Comparison of ENCODE assay signal across 12 cellular contexts in genomic region chr3:25454411-25454927, GRCh38. TPM values are rescaled to one million over a fixed set of nuclear protein-coding genes. Genes with fewer than 3 reads are reported as not detected.
DNase-seq lines count a peak whose midpoint lies in the region; ATAC-seq, FAIRE-seq and TF ChIP-seq lines count a peak whose summit lies in the region.
"Had no signal": no experiment of that assay in that cellular context is flagged by ENCODE, and none has a peak within 500 bp of the region (broad histone marks: within the 10 kb centered on the region; RNA-seq: fewer than 3 reads in every experiment).

No MANE protein-coding gene starts in this region.

- H3K79me2 ChIP-seq in H9 (ENCODE audit: insufficient read depth, low read length) (no peaks in the 10 kb centered on the region), astrocyte (ENCODE audit: insufficient read depth, low read length) (peaks cover 88% of the 10 kb centered on the region)

- no peak overlapping the region for H3K14ac ChIP-seq in H9 (ENCODE audit: insufficient read depth, low read length)

- no peak for ATAC-seq in T-cell (replicated peaks in 1 of 4)

- H3K9me3 ChIP-seq in H9 (ENCODE audit: control insufficient read depth, low read depth, low read length) (no peaks in the 10 kb centered on the region), astrocyte (ENCODE audit: insufficient read depth, low read depth, low read length) (no peaks in the 10 kb centered on the region), transverse colon (no peaks in the 10 kb centered on the region)

- no peak overlapping the region for H2BK15ac ChIP-seq in H9 (ENCODE audit: low read depth, low read length)

- H4K91ac ChIP-seq in H9 (ENCODE audit: insufficient read length, low read depth, low read length) = no peak overlapping the region

- no peak for TF ChIP-seq EP300 in transverse colon (IDR thresholded peaks at IDR 0.05; ENCODE audit: low read depth)

- CTCF ChIA-PET in T-cell (lab: Charles Lee) = no interaction called here

- peaks cover 14% of the 10 kb centered on the region; the same call in 1 of the 2 replicates for H3K4me1 ChIP-seq in H9 (ENCODE audit: insufficient read depth, low read length)
- H3K4me1 ChIP-seq in astrocyte (ENCODE audit: insufficient read depth, low read length) = peaks cover 51% of the 10 kb centered on the region
- H3K4me1 ChIP-seq in transverse colon = peaks cover 0 to 25% (median 5%) of the 10 kb centered on the region in 4 donors

- H3K4ac ChIP-seq in H9 (ENCODE audit: low read depth, low read length) = no peak overlapping the region

- no peak overlapping the region for H2BK120ac ChIP-seq in H9 (ENCODE audit: low read depth, low read length, poor library complexity, severe bottlenecking)

- TF ChIP-seq CTCF in H9 (conservative IDR thresholded peaks at IDR 0.05) (no peak), astrocyte (IDR thresholded peaks at IDR 0.05; ENCODE audit: insufficient read depth, low read depth, low read length) (no peak), transverse colon (IDR thresholded peaks at IDR 0.05) (no peak)

- H3K4me3 ChIP-seq in astrocyte (ENCODE audit: insufficient read depth, low read depth, low read length) = no peak overlapping the region
- H3K4me3 ChIP-seq in transverse colon = no peak overlapping the region

- FAIRE-seq in astrocyte (lab: Jason Lieb, UNC) = no peak

- H3K9ac ChIP-seq in H9 (ENCODE audit: extremely low read depth, insufficient read length, low read length) (no peak overlapping the region), astrocyte (ENCODE audit: low read length) (peak overlapping the region; percentile 69)

- no peak overlapping the region for H3K56ac ChIP-seq in H9 (ENCODE audit: insufficient read length, low read depth, low read length)

- intact Hi-C loops in transverse colon (cut with DNase I; ENCODE audit: low total_unique reads) = no loop called here

- H4K20me1 ChIP-seq in H9 (ENCODE audit: control insufficient read depth, insufficient read depth, insufficient read length) (no peaks in the 10 kb centered on the region), astrocyte (ENCODE audit: insufficient read depth, low read length) (peaks cover 6% of the 10 kb centered on the region)

- DNase-seq in H9 (no peak), astrocyte (ENCODE audit: low read depth) (no peak), left kidney (ENCODE audit: low read depth, low spot score) (peak; percentile 43), transverse colon (no peak), NCI-H226 (no peak), T-cell (no peak), germinal center (ENCODE audit: low spot score) (no peak)
- DNase-seq: activated CD4-positive, alpha-beta T cell treated with anti-CD3 and anti-CD28 coated beads for 4 hours; activated naive CD4-positive, alpha-beta T cell treated with anti-CD3 and anti-CD28 coated beads, Interleukin-2, amount 10 ng/mL, durations not matched to agents 7 days and 5 days; GDM1; NCI-H187; stimulated activated CD8-positive, alpha-beta memory T cell treated with anti-CD3 and anti-CD28 coated beads, Interleukin-4, amount 100 ng/mL, for 48 hours had no signal

- no peak overlapping the region for H2BK20ac ChIP-seq in H9 (ENCODE audit: low read depth, low read length, poor library complexity, severe bottlenecking)

- H3K36me3 Mint-ChIP-seq in H9 (ENCODE audit: insufficient read depth in 1 of 3, low read depth in 3 of 3) (no peaks in the 10 kb centered on the region), astrocyte (ENCODE audit: low read depth, unreplicated experiment) (no peaks in the 10 kb centered on the region), T-cell (no peaks in the 10 kb centered on the region)
- H3K36me3 Mint-ChIP-seq: activated naive CD4-positive, alpha-beta T cell treated with anti-CD3 and anti-CD28 coated beads, Interleukin-2, amount 10 ng/mL, durations not matched to agents 7 days and 5 days had no signal

- POLR2A ChIA-PET in T-cell (lab: Charles Lee) = interaction anchor here in 1 of 2 donors (0.5 kb wide), 1 partner anchor 267 kb away, joined by 3 read pairs; no protein-coding TSS in a partner anchor

- no peak overlapping the region; a peak in 1 of 5 replicates for H3K4me3 Mint-ChIP-seq in H9
- no peak overlapping the region for H3K4me3 Mint-ChIP-seq in astrocyte (ENCODE audit: unreplicated experiment)
- no peak overlapping the region for H3K4me3 Mint-ChIP-seq in T-cell
- H3K4me3 Mint-ChIP-seq: activated naive CD4-positive, alpha-beta T cell treated with anti-CD3 and anti-CD28 coated beads, Interleukin-2, amount 10 ng/mL, durations not matched to agents 7 days and 5 days had no signal

- no peak overlapping the region for H2BK5ac ChIP-seq in H9 (ENCODE audit: insufficient read length, low read length)

- H2AK5ac ChIP-seq in H9 (ENCODE audit: insufficient read length, low read length) = no peak overlapping the region

- H3K27ac Mint-ChIP-seq in H9 = peak overlapping the region; percentile 51 to 99 (median 66); a peak in 5 of 7 replicates
- peak overlapping the region; percentile 2 for H3K27ac Mint-ChIP-seq in astrocyte (ENCODE audit: unreplicated experiment)
- no peak overlapping the region for H3K27ac Mint-ChIP-seq in T-cell
- H3K27ac Mint-ChIP-seq: activated naive CD4-positive, alpha-beta T cell treated with anti-CD3 and anti-CD28 coated beads, Interleukin-2, amount 10 ng/mL, durations not matched to agents 7 days and 5 days had no signal

- no peak for TF ChIP-seq POLR2A in transverse colon (IDR thresholded peaks at IDR 0.05)

- no peak overlapping the region for H3K23ac ChIP-seq in H9 (ENCODE audit: insufficient read length, low read depth, low read length)

- H3T11ph ChIP-seq in H9 (ENCODE audit: low read length) = no peak overlapping the region

- H4K8ac ChIP-seq in H9 (replicated peaks; ENCODE audit: insufficient read length, low read depth, low read length) = no peak overlapping the region

- in situ Hi-C loops in transverse colon (cut with MboI; ENCODE audit: low pct_ligation_motif_present in 1 of 4, low pct_unique_long_range_greater_than_20kb in 1 of 4, low sequenced_read_pairs in 3 of 4) = no loop called here

- H3K4me1 Mint-ChIP-seq in H9 = peaks cover 33 to 42% of the 10 kb centered on the region in 2 experiments
- peaks cover 29% of the 10 kb centered on the region for H3K4me1 Mint-ChIP-seq in astrocyte (ENCODE audit: low read depth, unreplicated experiment)
- H3K4me1 Mint-ChIP-seq in T-cell = no peaks in the 10 kb centered on the region
- H3K4me1 Mint-ChIP-seq: activated naive CD4-positive, alpha-beta T cell treated with anti-CD3 and anti-CD28 coated beads, Interleukin-2, amount 10 ng/mL, durations not matched to agents 7 days and 5 days had no signal

- H3K4me2 ChIP-seq in H9 (ENCODE audit: insufficient read depth, insufficient read length, low read length) (no peak overlapping the region), astrocyte (ENCODE audit: low read length) (peak overlapping the region; percentile 54)

- H2AFZ ChIP-seq in H9 (ENCODE audit: low read length) = no peak overlapping the region
- no peak overlapping the region for H2AFZ ChIP-seq in astrocyte (ENCODE audit: low read depth, low read length)

- WGBS in H9 (ENCODE audit: extremely low coverage, insufficient read length, low lambda C conversion rate) = no CpG with 5 or more reads among the region's 5 CpGs
- 58 to 83% methylated on average over 2 to 5 of the region's 5 CpGs for WGBS in transverse colon (ENCODE audit: low coverage in 1 of 2), 2 donors

- H3K23me2 ChIP-seq in H9 (ENCODE audit: insufficient read length, low read depth, low read length, poor library complexity, severe bottlenecking) = no peaks in the 10 kb centered on the region

- H3K27me3 Mint-ChIP-seq in H9 (ENCODE audit: low read depth) (no peaks in the 10 kb centered on the region), astrocyte (ENCODE audit: low read depth, unreplicated experiment) (no peaks in the 10 kb centered on the region), T-cell (peaks cover 3% of the 10 kb centered on the region in 2 donors)
- H3K27me3 Mint-ChIP-seq: activated naive CD4-positive, alpha-beta T cell treated with anti-CD3 and anti-CD28 coated beads, Interleukin-2, amount 10 ng/mL, durations not matched to agents 7 days and 5 days had no signal

- no peaks in the 10 kb centered on the region for H3K27me3 ChIP-seq in H9 (ENCODE audit: insufficient read depth, low read length)
- no peaks in the 10 kb centered on the region for H3K27me3 ChIP-seq in astrocyte (ENCODE audit: insufficient read depth, low read length)
- H3K27me3 ChIP-seq in transverse colon = no peaks in the 10 kb centered on the region

- H3K18ac ChIP-seq in H9 (ENCODE audit: insufficient read length, low read depth, low read length) = no peak overlapping the region

- H4K5ac ChIP-seq in H9 (ENCODE audit: insufficient read length, low read depth, low read length) = no peak overlapping the region

- H3K9me3 Mint-ChIP-seq in H9 (no peaks in the 10 kb centered on the region), astrocyte (ENCODE audit: unreplicated experiment) (no peaks in the 10 kb centered on the region), T-cell (no peaks in the 10 kb centered on the region)
- H3K9me3 Mint-ChIP-seq: activated naive CD4-positive, alpha-beta T cell treated with anti-CD3 and anti-CD28 coated beads, Interleukin-2, amount 10 ng/mL, durations not matched to agents 7 days and 5 days had no signal

- H2BK12ac ChIP-seq in H9 (ENCODE audit: insufficient read length, low read depth, low read length) = no peak overlapping the region

- H3K27ac ChIP-seq in H9 (ENCODE audit: insufficient read length, low read depth, low read length) (peak overlapping the region; percentile 66), astrocyte (ENCODE audit: low read depth, low read length) (peak overlapping the region; percentile 68), transverse colon (peak overlapping the region in 3 of 4 donors; percentile 7 to 71 (median 49))

- H3K36me3 ChIP-seq in astrocyte (ENCODE audit: insufficient read depth, low read length) (no peaks in the 10 kb centered on the region), transverse colon (no peaks in the 10 kb centered on the region)

- H3K79me1 ChIP-seq in H9 (ENCODE audit: insufficient read depth, low read depth, low read length, poor library complexity, severe bottlenecking) = no peaks in the 10 kb centered on the region

RNA-seq across cellular contexts. Expression of gene RARB, which starts 26.4 kb away (rescaled TPM):
- total RNA-seq in H9 (2021) (0.22 and 0.29 TPM in 2 replicates), astrocyte (0.27 and 0.29 TPM in 2 replicates), transverse colon (1 to 10 TPM in 3 of 4 donors, not detected in 1; 2.4 to 4.5 (median 2.9) TPM), T-cell (not detected)

Comparison
In these comparisons a context has a peak if more than half of its experiments do, and no peak if none do; other contexts are left out.
1. H3K27ac Mint-ChIP-seq: peak in H9 (3 of 3) and astrocyte (single experiment); none in T-cell (0 of 2).
2. Peak in every context shown above with its lines, with median percentiles within 50 percentile points of each other: H3K27ac ChIP-seq.